In genomic region chr16:15949210-15950166, GRCh38 we compare ENCODE assay signal across 7 cellular contexts. TPM values are rescaled to one million over a fixed set of nuclear protein-coding genes. Genes with fewer than 3 reads are reported as not detected.
DNase-seq lines count a peak whose midpoint lies in the region; ATAC-seq and TF ChIP-seq lines count a peak whose summit lies in the region.

Gene ABCC1, plus strand, starts transcription at chr16:15949616. Its CDS starts 136 bp downstream, at chr16:15949752.

- H3K27ac Mint-ChIP-seq in activated T-helper 2 cell treated with anti-CD3 and anti-CD28 coated beads, Interferon-gamma antibody, Interleukin-2, Interleukin-4, amounts not matched to agents 10 μg/mL and 5 μg/mL and 100 μg/mL, durations not matched to agents 14 hours and 24 hours and 36 hours: peak within 1 kb of the TSS; percentile 100

- H3K36me3 ChIP-seq in PC-3 (ENCODE audit: low read depth, low read length) (no peaks in the 10 kb centered on the region), tibial nerve (no peaks in the 10 kb centered on the region)

- peak within 1 kb of the TSS; percentile 94 for H3K4me2 ChIP-seq in PC-3 (ENCODE audit: low read length)

- peak; percentile 49 for DNase-seq in PC-3
- DNase-seq in activated T-helper 2 cell treated with anti-CD3 and anti-CD28 coated beads, Interferon-gamma antibody, Interleukin-2, Interleukin-4, amounts not matched to agents 10 μg/mL and 5 μg/mL and 100 μg/mL, durations not matched to agents 14 hours and 24 hours and 36 hours (ENCODE audit: low spot score): peak; percentile 36
- DNase-seq in foreskin keratinocyte: peak in 1 of 2 donors; percentile 28
- peak; percentile 3 for DNase-seq in occipital lobe (lab: John Stamatoyannopoulos, UW)
- DNase-seq in tibial nerve (ENCODE audit: low spot score in 2 of 2): no peak

- H3K79me2 ChIP-seq in PC-3 (ENCODE audit: low read length): peaks cover 49% of the 10 kb centered on the region

- peak within 1 kb of the TSS; percentile 99 for H3K4me3 Mint-ChIP-seq in activated T-helper 2 cell treated with anti-CD3 and anti-CD28 coated beads, Interferon-gamma antibody, Interleukin-2, Interleukin-4, amounts not matched to agents 10 μg/mL and 5 μg/mL and 100 μg/mL, durations not matched to agents 14 hours and 24 hours and 36 hours (ENCODE audit: low read depth)

- POLR2A ChIA-PET in PC-3 (lab: Charles Lee; ENCODE audit: unreplicated experiment): no interaction called here

- H4K20me1 ChIP-seq in PC-3 (ENCODE audit: low read length): 0 out of 2 replicates have a peak, but pooled peaks cover under 1% of the 10 kb centered on the region

- peaks cover 36% of the 10 kb centered on the region for H3K36me3 Mint-ChIP-seq in activated T-helper 2 cell treated with anti-CD3 and anti-CD28 coated beads, Interferon-gamma antibody, Interleukin-2, Interleukin-4, amounts not matched to agents 10 μg/mL and 5 μg/mL and 100 μg/mL, durations not matched to agents 14 hours and 24 hours and 36 hours (ENCODE audit: low read depth)

- no peaks in the 10 kb centered on the region for H3K9me3 Mint-ChIP-seq in activated T-helper 2 cell treated with anti-CD3 and anti-CD28 coated beads, Interferon-gamma antibody, Interleukin-2, Interleukin-4, amounts not matched to agents 10 μg/mL and 5 μg/mL and 100 μg/mL, durations not matched to agents 14 hours and 24 hours and 36 hours

- H3K27ac ChIP-seq in PC-3 (ENCODE audit: low read length) (peak within 1 kb of the TSS; percentile 40), foreskin keratinocyte (peak within 1 kb of the TSS; percentile 93), tibial nerve (peak within 1 kb of the TSS; percentile 57 to 86 (median 82))

- WGBS in tibial nerve, 2 donors: 0 to 2% methylated on average over 24 to 42 of the region's 112 CpGs

- peak; percentile 68 for ATAC-seq in GM18502 (IDR thresholded peaks at IDR 0.05; ENCODE audit: poor library complexity, unreplicated experiment)
- peak; percentile 64 for ATAC-seq in HG02763 (IDR thresholded peaks at IDR 0.05; ENCODE audit: unreplicated experiment)
- ATAC-seq in PC-3: peak; percentile 57
- ATAC-seq in foreskin keratinocyte: peak; percentile 74

- H3K9me3 ChIP-seq in PC-3 (ENCODE audit: low read length) (no peaks in the 10 kb centered on the region), tibial nerve (no peaks in the 10 kb centered on the region)

- CTCF ChIA-PET in PC-3 (lab: Charles Lee): no interaction called here

- H3K9me2 ChIP-seq in PC-3 (replicated peaks; ENCODE audit: low read length): no peaks in the 10 kb centered on the region

- H3K9ac ChIP-seq in PC-3 (ENCODE audit: low read length): peak within 1 kb of the TSS; percentile 85

- H3K4me1 Mint-ChIP-seq in activated T-helper 2 cell treated with anti-CD3 and anti-CD28 coated beads, Interferon-gamma antibody, Interleukin-2, Interleukin-4, amounts not matched to agents 10 μg/mL and 5 μg/mL and 100 μg/mL, durations not matched to agents 14 hours and 24 hours and 36 hours (ENCODE audit: low read depth): peaks cover 37% of the 10 kb centered on the region

- no peaks in the 10 kb centered on the region for H3K27me3 ChIP-seq in PC-3 (ENCODE audit: low read length)
- no peaks in the 10 kb centered on the region for H3K27me3 ChIP-seq in foreskin keratinocyte
- no peaks in the 10 kb centered on the region for H3K27me3 ChIP-seq in tibial nerve

- peak in 1 of 2 donors; percentile 17 for TF ChIP-seq POLR2A in tibial nerve (IDR thresholded peaks at IDR 0.05)

- no peak for TF ChIP-seq EP300 in tibial nerve (IDR thresholded peaks at IDR 0.05)

- H3F3A ChIP-seq in PC-3 (ENCODE audit: low read length, unreplicated experiment): no peaks in the 10 kb centered on the region

- TF ChIP-seq CTCF in PC-3 (conservative IDR thresholded peaks at IDR 0.05; ENCODE audit: low read depth, low read length): 0 out of 2 replicates have a peak, but pooled peaks have one; percentile 21
- peak; percentile 12 for TF ChIP-seq CTCF in foreskin keratinocyte (conservative IDR thresholded peaks at IDR 0.05)
- no peak for TF ChIP-seq CTCF in tibial nerve (IDR thresholded peaks at IDR 0.05)

- peak within 1 kb of the TSS; percentile 89 for H2AFZ ChIP-seq in PC-3 (ENCODE audit: low read length)

- no peaks in the 10 kb centered on the region for H3K27me3 Mint-ChIP-seq in activated T-helper 2 cell treated with anti-CD3 and anti-CD28 coated beads, Interferon-gamma antibody, Interleukin-2, Interleukin-4, amounts not matched to agents 10 μg/mL and 5 μg/mL and 100 μg/mL, durations not matched to agents 14 hours and 24 hours and 36 hours (ENCODE audit: low read depth)

- peak within 1 kb of the TSS; percentile 88 for H3K4me3 ChIP-seq in PC-3 (ENCODE audit: low read length)
- peak within 1 kb of the TSS; percentile 56 to 72 (median 64) for H3K4me3 ChIP-seq in tibial nerve

- intact Hi-C loops in PC-3 (cut with micrococcal nuclease): loop anchor here (5.0 kb wide), 1 partner anchor 68 kb away; no protein-coding TSS in a partner anchor
- intact Hi-C loops in activated T-helper 2 cell treated with anti-CD3 and anti-CD28 coated beads, Interferon-gamma antibody, Interleukin-2, Interleukin-4, amounts not matched to agents 10 μg/mL and 5 μg/mL and 100 μg/mL, durations not matched to agents 14 hours and 24 hours and 36 hours (cut with micrococcal nuclease): loop anchor here (1.0 to 10.0 kb wide), 5 partner anchors 12 to 78 kb away; partner anchors contain the start of gene CEP20

- H3K4me1 ChIP-seq in PC-3 (ENCODE audit: insufficient read depth, low read length): peaks cover 22% of the 10 kb centered on the region
- H3K4me1 ChIP-seq in foreskin keratinocyte: peaks cover 16% of the 10 kb centered on the region
- peaks cover 0 to 52% (median 9%) of the 10 kb centered on the region in 4 donors for H3K4me1 ChIP-seq in tibial nerve

- BruUV-seq in PC-3 (replicated peaks; lab: Mats Ljungman, UMichigan): no TSS peak

RNA-seq across cellular contexts. Expression of gene ABCC1, which starts in this region (rescaled TPM):
- 16.1 and 29.0 TPM in 2 replicates for total RNA-seq in PC-3 (2014; rRNA removed)
- total RNA-seq in activated T-helper 2 cell treated with anti-CD3 and anti-CD28 coated beads, Interferon-gamma antibody, Interleukin-2, Interleukin-4, amounts not matched to agents 10 μg/mL and 5 μg/mL and 100 μg/mL, durations not matched to agents 14 hours and 24 hours and 36 hours: 95.7 and 99.4 TPM in 2 replicates
- 22.1 and 22.3 TPM in 2 replicates for total RNA-seq in foreskin keratinocyte
- 7.0 and 8.9 TPM in 2 replicates for polyA plus RNA-seq in foreskin keratinocyte
- 10.5 TPM for total RNA-seq in occipital lobe
- total RNA-seq in tibial nerve: 10 to 100 TPM; 24.3 to 32.2 (median 25.7) TPM

Comparison
In these comparisons a context has a peak if more than half of its experiments do, and no peak if none do; other contexts are left out.
1. DNase-seq: peak in PC-3 (single experiment), activated T-helper 2 cell treated with anti-CD3 and anti-CD28 coated beads, Interferon-gamma antibody, Interleukin-2, Interleukin-4, amounts not matched to agents 10 μg/mL and 5 μg/mL and 100 μg/mL, durations not matched to agents 14 hours and 24 hours and 36 hours (single experiment) and occipital lobe (single experiment); none in tibial nerve (0 of 2).
2. H3K27ac ChIP-seq: peak in every context shown above with its lines; median percentile 93 in foreskin keratinocyte; 82 in tibial nerve; 40 in PC-3.
3. CTCF ChIP-seq: peak in PC-3 (single experiment) and foreskin keratinocyte (single experiment); none in tibial nerve (0 of 5).
4. Peak in every context shown above with its lines, with median percentiles within 50 percentile points of each other: ATAC-seq.